ENCODE assay signal across 18 cellular contexts in the genomic region with DNA sequence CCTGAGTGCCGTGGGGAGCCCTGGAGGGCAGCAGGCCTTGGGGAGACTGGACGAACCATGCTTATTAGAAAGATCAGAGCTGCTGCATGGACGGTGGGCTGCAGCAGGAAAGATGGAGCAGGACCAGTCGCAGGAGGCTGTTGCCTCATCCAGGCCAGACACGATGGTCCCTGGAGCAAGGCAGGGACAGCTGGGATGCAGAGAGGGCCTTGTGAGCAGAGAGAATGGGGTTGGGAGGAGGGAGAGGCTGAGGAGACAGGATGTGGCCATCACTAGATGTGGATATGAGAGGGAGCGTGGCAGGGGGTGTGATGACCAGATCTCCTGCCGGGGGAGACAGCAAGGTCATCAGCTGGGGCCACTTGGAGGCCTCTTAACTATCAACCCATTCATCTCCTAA.
DNase-seq lines count a peak whose midpoint lies in the region; ATAC-seq, FAIRE-seq and TF ChIP-seq lines count a peak whose summit lies in the region.
"Had no signal": no experiment of that assay in that cellular context is flagged by ENCODE, and none has a peak within 500 bp of the region (broad histone marks: within the 10 kb centered on the region; RNA-seq: fewer than 3 reads in every experiment).

No MANE protein-coding gene starts in this region.

- H3K9ac ChIP-seq in H1 (replicated peaks in 1 of 4; ENCODE audit: extremely low read depth in 1 of 4, low read depth in 3 of 4, low read length in 3 of 4) (no peak overlapping the region), neural progenitor cell (no peak overlapping the region)

- H3K79me2 ChIP-seq in H1 (ENCODE audit: control insufficient read depth in 1 of 2, insufficient read depth in 2 of 2, low read length in 2 of 2) (no peaks in the 10 kb centered on the region), neural progenitor cell (ENCODE audit: low read depth) (no peaks in the 10 kb centered on the region)

- ATAC-seq in WTC11 (no peak), left lung (no peak)
- ATAC-seq: GM12878 had no signal

- H2BK20ac ChIP-seq in H1 (ENCODE audit: low read length) = no peak overlapping the region; the same call in 1 of the 2 replicates

- no peak for TF ChIP-seq RAD21 in H1 (IDR thresholded peaks at IDR 0.05 in 1 of 2, conservative IDR thresholded peaks at IDR 0.05 in 1 of 2; ENCODE audit: low read depth in 2 of 2, low read length in 2 of 2)

- H2BK5ac ChIP-seq in H1 (ENCODE audit: low read depth, low read length) = peak overlapping the region; percentile 56; the same call in 1 of the 2 replicates

- no peak overlapping the region; the same call in 1 of the 2 replicates for H3K18ac ChIP-seq in H1 (ENCODE audit: extremely low read depth, low read length)

- no peaks in the 10 kb centered on the region for H3K27me3 ChIP-seq in H1 (replicated peaks in 1 of 4; ENCODE audit: control insufficient read depth in 3 of 4, extremely low read depth in 1 of 4, insufficient read depth in 3 of 4, low read length in 3 of 4)
- no peaks in the 10 kb centered on the region for H3K27me3 ChIP-seq in neural progenitor cell
- H3K27me3 ChIP-seq in left lung = peaks cover 0 to 67% of the 10 kb centered on the region in 2 donors

- H3K4me2 ChIP-seq in H1 (ENCODE audit: insufficient read depth in 1 of 2, low read depth in 2 of 2, low read length in 2 of 2) (no peak overlapping the region), neural progenitor cell (no peak overlapping the region)

- no peak for TF ChIP-seq EP300 in H1 (IDR thresholded peaks at IDR 0.05; ENCODE audit: borderline replicate concordance in 1 of 2, low read depth in 2 of 2, low read length in 2 of 2)

- H3K14ac ChIP-seq in H1 (ENCODE audit: insufficient read length) = no peak overlapping the region

- H3K79me1 ChIP-seq in H1 (ENCODE audit: low read depth, low read length) = no peaks in the 10 kb centered on the region

- intact Hi-C loops in left lung (cut with DNase I) = no loop called here

- H3K4ac ChIP-seq in H1 (replicated peaks; ENCODE audit: insufficient read length, low read depth, low read length) = no peak overlapping the region

- DNase-seq in WTC11 (ENCODE audit: low spot score) = no peak
- DNase-seq in H1 (ENCODE audit: low read depth in 1 of 2, low spot score in 2 of 2) = peak in 1 of 2 experiments; percentile 34
- no peak for DNase-seq in neural progenitor cell (ENCODE audit: low spot score)
- DNase-seq in urothelium cell line (ENCODE audit: low spot score) = no peak
- DNase-seq in left lung = no peak
- DNase-seq in activated T-cell treated with anti-CD3 and anti-CD28 coated beads, Interleukin-2, amount 50 U/mL, for 1 hour = no peak
- no peak for DNase-seq in GM10266 (ENCODE audit: extremely low spot score)
- DNase-seq: C1 segment of cervical spinal cord; CD4-positive, alpha-beta memory T cell; COR-L47; NCI-H1092 treated with DMSO at 0.1 percent for 48 hours; NCI-H2171 treated with DMSO at 0.1 percent for 48 hours; NCI-H345; SIG-M5 had no signal

- no peak for TF ChIP-seq CTCF in WTC11 (IDR thresholded peaks at IDR 0.05)
- TF ChIP-seq CTCF in H1 (IDR thresholded peaks at IDR 0.05; ENCODE audit: control extremely low read depth in 1 of 3, insufficient read depth in 1 of 3, low read depth in 1 of 3, low read length in 3 of 3) = no peak
- TF ChIP-seq CTCF in neural progenitor cell (IDR thresholded peaks at IDR 0.05) = no peak
- TF ChIP-seq CTCF in left lung (IDR thresholded peaks at IDR 0.05) = no peak
- TF ChIP-seq CTCF in GM10266 (IDR thresholded peaks at IDR 0.05; ENCODE audit: control insufficient read depth, insufficient read depth, low read depth, missing control alignments) = no peak

- H4K20me1 ChIP-seq in H1 (replicated peaks in 1 of 2; ENCODE audit: control insufficient read depth in 1 of 2, insufficient read depth in 2 of 2, low read length in 2 of 2) = no peaks in the 10 kb centered on the region
- H4K20me1 ChIP-seq in neural progenitor cell (ENCODE audit: low read depth) = no peaks in the 10 kb centered on the region

- no peaks in the 10 kb centered on the region for H3K36me3 Mint-ChIP-seq in WTC11
- no peaks in the 10 kb centered on the region for H3K36me3 Mint-ChIP-seq in neural progenitor cell
- H3K36me3 Mint-ChIP-seq: CD4-positive, alpha-beta memory T cell had no signal

- no peaks in the 10 kb centered on the region for H3F3A ChIP-seq in neural progenitor cell (ENCODE audit: low read depth)

- H4K5ac ChIP-seq in H1 (ENCODE audit: insufficient read length, low read depth, low read length) = peak overlapping the region; percentile 7

- no peak for TF ChIP-seq POLR2A in H1 (IDR thresholded peaks at IDR 0.05; ENCODE audit: control extremely low read depth in 1 of 2, low read depth in 2 of 2, low read length in 2 of 2)

- no peak overlapping the region for H3K56ac ChIP-seq in H1 (replicated peaks; ENCODE audit: insufficient read length, low read depth, low read length)

- no peak overlapping the region for H4K91ac ChIP-seq in H1 (replicated peaks; ENCODE audit: insufficient read length, low read length)

- H4K8ac ChIP-seq in H1 (ENCODE audit: extremely low read depth, insufficient read depth, low read length) = no peak overlapping the region

- H3K27ac ChIP-seq in H1 (ENCODE audit: low read depth, low read length) = no peak overlapping the region
- no peak overlapping the region for H3K27ac ChIP-seq in neural progenitor cell
- H3K27ac ChIP-seq in left lung = no peak overlapping the region
- H3K27ac ChIP-seq: SK-N-MC had no signal

- peaks cover 0 to under 1% of the 10 kb centered on the region in 2 experiments; a peak in 1 of 4 replicates for H3K9me3 ChIP-seq in H1 (ENCODE audit: insufficient read depth in 2 of 2, low read depth in 1 of 2, low read length in 1 of 2)
- no peaks in the 10 kb centered on the region for H3K9me3 ChIP-seq in neural progenitor cell (ENCODE audit: low read depth)
- no peaks in the 10 kb centered on the region for H3K9me3 ChIP-seq in left lung

- 94% methylated on average over 7 of the region's 7 CpGs; no CpG with 5 or more reads in 1 of the 2 experiments for WGBS in H1 (ENCODE audit: extremely low coverage in 1 of 2, insufficient coverage in 1 of 2, insufficient read length in 1 of 2, insufficient replicate concordance in 2 of 2, low coverage in 1 of 2, low lambda C conversion rate in 2 of 2, missing lambda C conversion rate in 1 of 2), 2 experiments

- peaks cover 3% of the 10 kb centered on the region; the same call in 1 of the 2 replicates for H3K9me3 Mint-ChIP-seq in WTC11
- no peaks in the 10 kb centered on the region for H3K9me3 Mint-ChIP-seq in neural progenitor cell

- H3K4me3 Mint-ChIP-seq in WTC11 (no peak overlapping the region), neural progenitor cell (no peak overlapping the region)
- H3K4me3 Mint-ChIP-seq: CD4-positive, alpha-beta memory T cell had no signal

- H3K27me3 Mint-ChIP-seq in WTC11 (ENCODE audit: low read depth) = peaks cover 6% of the 10 kb centered on the region; the same call in 1 of the 2 replicates
- H3K27me3 Mint-ChIP-seq in neural progenitor cell (ENCODE audit: insufficient read depth, low read depth) = peaks cover 11% of the 10 kb centered on the region

- peaks cover 18% of the 10 kb centered on the region for H3K4me1 Mint-ChIP-seq in WTC11
- peaks cover 49% of the 10 kb centered on the region for H3K4me1 Mint-ChIP-seq in neural progenitor cell
- H3K4me1 Mint-ChIP-seq: CD4-positive, alpha-beta memory T cell had no signal

- no peak overlapping the region for H2BK120ac ChIP-seq in H1 (replicated peaks; ENCODE audit: low read depth, low read length)

- peak overlapping the region; percentile 81; the same call in 1 of the 2 replicates for H2BK15ac ChIP-seq in H1 (ENCODE audit: low read length)

- H3K4me3 ChIP-seq in H1 (ENCODE audit: extremely low read depth in 1 of 4, insufficient read depth in 2 of 4, low read depth in 3 of 4, low read length in 4 of 4) (no peak overlapping the region), neural progenitor cell (no peak overlapping the region), left lung (no peak overlapping the region)
- H3K4me3 ChIP-seq: GM12878, SK-N-MC had no signal

- H2BK12ac ChIP-seq in H1 (ENCODE audit: low read depth, low read length) = peak overlapping the region; percentile 75; the same call in 1 of the 2 replicates

- CTCF ChIA-PET in WTC11 (lab: Charles Lee) = no interaction called here
- CTCF ChIA-PET in H1 (lab: Charles Lee; ENCODE audit: partially characterized antibody) = no interaction called here

- H3K23me2 ChIP-seq in H1 (ENCODE audit: low read depth, low read length) = no peaks in the 10 kb centered on the region

- H2AFZ ChIP-seq in H1 (ENCODE audit: low read length) (no peak overlapping the region), neural progenitor cell (replicated peaks) (no peak overlapping the region)

- 0 out of 2 replicates have a peak overlapping the region, but pooled peaks have one; percentile 10 for H2AK5ac ChIP-seq in H1 (ENCODE audit: low read depth, low read length)

- H3K23ac ChIP-seq in H1 (ENCODE audit: insufficient read length) = no peak overlapping the region

- H3K27ac Mint-ChIP-seq in WTC11 (peak overlapping the region; percentile 27; the same call in 1 of the 2 replicates), neural progenitor cell (peak overlapping the region; percentile 82)
- H3K27ac Mint-ChIP-seq: CD4-positive, alpha-beta memory T cell had no signal

- no peaks in the 10 kb centered on the region for H3K36me3 ChIP-seq in H1 (ENCODE audit: control insufficient read depth in 2 of 4, insufficient read depth in 4 of 4, low read length in 3 of 4)
- no peaks in the 10 kb centered on the region for H3K36me3 ChIP-seq in neural progenitor cell
- H3K36me3 ChIP-seq in left lung = no peaks in the 10 kb centered on the region

- POLR2A ChIA-PET in WTC11 (lab: Charles Lee) = no interaction called here
- POLR2A ChIA-PET in H1 (lab: Charles Lee; ENCODE audit: partially characterized antibody) = no interaction called here

- FAIRE-seq in H1 (lab: Jason Lieb, UNC) (no peak), urothelium cell line (lab: Jason Lieb, UNC) (peak; percentile 9)
- FAIRE-seq: G401.6, GM12878, RCC 7860 had no signal

- H3K4me1 ChIP-seq in H1 (replicated peaks in 1 of 4; ENCODE audit: control insufficient read depth in 3 of 4, insufficient read depth in 4 of 4, low read length in 3 of 4) (peaks cover 0 to 5% (median 0%) of the 10 kb centered on the region in 4 experiments; a peak in 2 of 7 replicates), neural progenitor cell (peaks cover 12% of the 10 kb centered on the region), left lung (no peaks in the 10 kb centered on the region)

TF ChIP-seq in WTC11, 78 proteins besides CTCF, POLR2A, EP300 and RAD21 (continues in another document):
- no peak for TF ChIP-seq NFATC4 (CRISPR knock-in tag; IDR thresholded peaks at IDR 0.05)

TF ChIP-seq in H1, 55 proteins besides CTCF, POLR2A, EP300 and RAD21:
- no peak for TF ChIP-seq NANOG (IDR thresholded peaks at IDR 0.05; ENCODE audit: insufficient read depth, low read depth, low read length, poor library complexity, severe bottlenecking)
- TF ChIP-seq SP1 (IDR thresholded peaks at IDR 0.05; ENCODE audit: low read depth, low read length) = no peak
- no peak for TF ChIP-seq SIRT6 (IDR thresholded peaks at IDR 0.05; ENCODE audit: low read length)
- no peak for TF ChIP-seq KDM1A (IDR thresholded peaks at IDR 0.05; ENCODE audit: borderline replicate concordance, low read length)
- TF ChIP-seq GTF2F1 (IDR thresholded peaks at IDR 0.05; ENCODE audit: borderline replicate concordance, low read depth, low read length) = no peak
- TF ChIP-seq EZH2 (IDR thresholded peaks at IDR 0.05; ENCODE audit: low read depth, low read length, severe bottlenecking) = no peak
